ENCODE assay signal across 28 cellular contexts in the genomic region with DNA sequence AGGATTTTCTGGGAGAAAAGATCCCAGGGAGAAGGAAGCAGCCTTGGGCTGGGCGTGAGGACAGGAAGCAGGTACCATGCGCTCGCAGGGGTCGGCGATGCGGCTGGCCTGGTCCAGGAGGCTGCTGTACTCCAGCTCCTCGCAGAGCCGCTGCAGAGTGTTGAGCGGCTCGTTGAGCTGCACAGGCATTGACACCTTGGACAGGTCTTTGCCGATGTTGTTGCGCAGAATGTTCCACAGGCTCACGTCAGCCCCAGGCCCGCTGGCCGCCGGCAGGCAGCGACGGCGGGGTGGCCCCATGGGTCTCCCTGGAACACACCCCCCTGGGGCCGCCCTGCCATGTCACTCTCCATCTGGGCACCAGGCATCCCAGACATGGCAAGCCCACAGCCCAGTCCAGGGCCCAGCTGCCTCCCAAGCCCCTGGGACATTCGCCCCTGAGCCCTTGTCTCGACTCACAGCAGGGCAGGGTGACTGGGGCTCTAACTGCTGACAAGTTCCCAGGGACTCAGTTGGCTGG. TPM values are rescaled to one million over a fixed set of nuclear protein-coding genes. Genes with fewer than 3 reads are reported as not detected.
"Had no signal": no experiment of that assay in that cellular context is flagged by ENCODE, and none has a peak within 500 bp of the region (broad histone marks: within the 10 kb centered on the region; RNA-seq: fewer than 3 reads in every experiment).

No MANE protein-coding gene starts in this region.

- H3K27me3 Mint-ChIP-seq: activated CD8-positive, alpha-beta T cell treated with anti-CD3 and anti-CD28 coated beads for 36 hours; activated naive CD4-positive, alpha-beta T cell treated with anti-CD3 and anti-CD28 coated beads, Interleukin-2, amount 10 ng/mL, durations not matched to agents 7 days and 5 days; activated naive CD8-positive, alpha-beta T cell treated with anti-CD3 and anti-CD28 coated beads, Interleukin-2, amount 10 ng/mL, durations not matched to agents 7 days and 5 days; brain; effector memory CD8-positive, alpha-beta T cell; naive thymus-derived CD4-positive, alpha-beta T cell; stimulated activated naive B cell treated with anti-CD40 and anti-IgM and Interleukin-4, amounts not matched to agents 10 μg/mL and 1 μg/mL and 100 μg/mL, for 72 hours had no signal

- ATAC-seq: activated CD4-positive, CD25-positive, alpha-beta regulatory T cell treated with anti-CD3 and anti-CD28 coated beads, Interleukin-2, amount 50 U/mL, for 24 hours; activated CD8-positive, alpha-beta T cell treated with anti-CD3 and anti-CD28 coated beads for 36 hours; activated T-cell treated with anti-CD3 and anti-CD28 coated beads, Interleukin-2, amount 50 U/mL, for 72 hours; effector memory CD8-positive, alpha-beta T cell; gastrocnemius medialis; left cardiac atrium; left ventricle myocardium superior; naive thymus-derived CD4-positive, alpha-beta T cell; stimulated activated naive B cell treated with anti-CD40 and anti-IgM and Interleukin-4, amounts not matched to agents 10 μg/mL and 1 μg/mL and 100 μg/mL, for 72 hours had no signal

- H3K4me1 Mint-ChIP-seq: activated naive CD4-positive, alpha-beta T cell treated with anti-CD3 and anti-CD28 coated beads, Interleukin-2, amount 10 ng/mL, durations not matched to agents 7 days and 5 days; brain had no signal

- DNase-seq: activated CD4-positive, alpha-beta T cell treated with anti-CD3 and anti-CD28 coated beads, Interleukin-2, amount 50 U/mL, for 1 hour; activated CD8-positive, alpha-beta T cell treated with anti-CD3 and anti-CD28 coated beads for 36 hours; activated naive CD4-positive, alpha-beta T cell treated with anti-CD3 and anti-CD28 coated beads, Interleukin-2, amount 10 ng/mL, durations not matched to agents 7 days and 5 days; activated naive CD8-positive, alpha-beta T cell treated with anti-CD3 and anti-CD28 coated beads, Interleukin-2, amount 10 ng/mL, durations not matched to agents 7 days and 5 days; activated T-cell treated with anti-CD3 and anti-CD28 coated beads, Interleukin-2, amount 50 U/mL, for 72 hours; cerebellar nuclear complex; cortex of kidney; effector memory CD8-positive, alpha-beta T cell; erythroblast; glutamatergic neuron; left cardiac atrium; left ventricle myocardium superior; mammary epithelial cell; naive thymus-derived CD4-positive, alpha-beta T cell; stimulated activated CD4-positive, alpha-beta T cell treated with anti-CD3 and anti-CD28 coated beads, Interleukin-1b, Interleukin-23, amount 100 ng/mL, for 48 hours; stimulated activated CD4-positive, alpha-beta T cell treated with anti-CD3 and anti-CD28 coated beads, Interleukin-4, amount 100 ng/mL, for 4 hours; stimulated activated CD8-positive, alpha-beta memory T cell treated with anti-CD3 and anti-CD28 coated beads, Interleukin-4, amount 100 ng/mL, for 48 hours; stimulated activated naive B cell treated with anti-CD40 and anti-IgM and Interleukin-4, amounts not matched to agents 10 μg/mL and 1 μg/mL and 100 μg/mL, for 72 hours; stomach had no signal

- H3K9me3 Mint-ChIP-seq: activated CD8-positive, alpha-beta T cell treated with anti-CD3 and anti-CD28 coated beads for 36 hours; activated naive CD4-positive, alpha-beta T cell treated with anti-CD3 and anti-CD28 coated beads, Interleukin-2, amount 10 ng/mL, durations not matched to agents 7 days and 5 days; activated naive CD8-positive, alpha-beta T cell treated with anti-CD3 and anti-CD28 coated beads, Interleukin-2, amount 10 ng/mL, durations not matched to agents 7 days and 5 days; activated T-cell treated with anti-CD3 and anti-CD28 coated beads, Interleukin-2, amount 50 U/mL, for 72 hours; brain; effector memory CD8-positive, alpha-beta T cell; mesothelial cell of epicardium; naive thymus-derived CD4-positive, alpha-beta T cell; neural progenitor cell; stimulated activated naive B cell treated with anti-CD40 and anti-IgM and Interleukin-4, amounts not matched to agents 10 μg/mL and 1 μg/mL and 100 μg/mL, for 72 hours had no signal

- H3K4me3 Mint-ChIP-seq: activated CD8-positive, alpha-beta T cell treated with anti-CD3 and anti-CD28 coated beads for 36 hours; activated naive CD4-positive, alpha-beta T cell treated with anti-CD3 and anti-CD28 coated beads, Interleukin-2, amount 10 ng/mL, durations not matched to agents 7 days and 5 days; activated naive CD8-positive, alpha-beta T cell treated with anti-CD3 and anti-CD28 coated beads, Interleukin-2, amount 10 ng/mL, durations not matched to agents 7 days and 5 days; activated T-cell treated with anti-CD3 and anti-CD28 coated beads, Interleukin-2, amount 50 U/mL, for 72 hours; brain; mesothelial cell of epicardium; naive thymus-derived CD4-positive, alpha-beta T cell; neural progenitor cell; stimulated activated naive B cell treated with anti-CD40 and anti-IgM and Interleukin-4, amounts not matched to agents 10 μg/mL and 1 μg/mL and 100 μg/mL, for 72 hours had no signal

- H3K27ac Mint-ChIP-seq: activated CD8-positive, alpha-beta T cell treated with anti-CD3 and anti-CD28 coated beads for 36 hours; activated naive CD4-positive, alpha-beta T cell treated with anti-CD3 and anti-CD28 coated beads, Interleukin-2, amount 10 ng/mL, durations not matched to agents 7 days and 5 days; activated naive CD8-positive, alpha-beta T cell treated with anti-CD3 and anti-CD28 coated beads, Interleukin-2, amount 10 ng/mL, durations not matched to agents 7 days and 5 days; activated T-cell treated with anti-CD3 and anti-CD28 coated beads, Interleukin-2, amount 50 U/mL, for 72 hours; brain; mesothelial cell of epicardium; neural progenitor cell; stimulated activated naive B cell treated with anti-CD40 and anti-IgM and Interleukin-4, amounts not matched to agents 10 μg/mL and 1 μg/mL and 100 μg/mL, for 72 hours had no signal

RNA-seq across cellular contexts. Expression of a gene that starts 17.9 kb away (rescaled TPM):
- total RNA-seq: ascending aorta, cardiac muscle cell, hepatocyte, left cardiac atrium, left ventricle myocardium superior, mesothelial cell of epicardium, smooth muscle cell, stomach had no signal
